8 cellular contexts compared by ENCODE assay signal in genomic region chr2:118089015-118089800, GRCh38. TPM values are rescaled to one million over a fixed set of nuclear protein-coding genes. Genes with fewer than 3 reads are reported as not detected.
A peak's percentile ranks its signal among the peaks of the same experiment; 100 is the strongest.
DNase-seq lines count a peak whose midpoint lies in the region; ATAC-seq and TF ChIP-seq lines count a peak whose summit lies in the region.

No MANE protein-coding gene starts in this region.

- H3K4me1 ChIP-seq in spleen = peaks cover 3 to 52% (median 36%) of the 10 kb centered on the region in 6 donors

- peak overlapping the region; percentile 65 to 89 (median 86) for H3K27ac ChIP-seq in spleen

- H3K9me3 ChIP-seq in spleen = no peaks in the 10 kb centered on the region

- H3K27ac Mint-ChIP-seq in MCF 10A (ENCODE audit: low read depth, unreplicated experiment) = peak overlapping the region; percentile 90

- no peaks in the 10 kb centered on the region for H3K27me3 ChIP-seq in spleen (replicated peaks in 1 of 7)

- intact Hi-C loops in MCF 10A (cut with micrococcal nuclease) = loop anchor here (5.0 kb wide), 1 partner anchor 98 kb away; no protein-coding TSS in a partner anchor
- intact Hi-C loops in spleen (cut with DNase I; ENCODE audit: low total_unique reads) = loop anchor here (5.0 kb wide), 1 partner anchor 98 kb away; no protein-coding TSS in a partner anchor

- peak; percentile 41 for ATAC-seq in GM18498 (IDR thresholded peaks at IDR 0.05; ENCODE audit: unreplicated experiment)
- peak; percentile 39 for ATAC-seq in HG03045 (IDR thresholded peaks at IDR 0.05; ENCODE audit: unreplicated experiment)

- H3K36me3 ChIP-seq in spleen = no peaks in the 10 kb centered on the region

- DNase-seq in ACHN = peak; percentile 44
- DNase-seq in RPMI7951 (ENCODE audit: low read depth) = peak; percentile 55
- peak; percentile 52 for DNase-seq in MCF 10A (ENCODE audit: unreplicated experiment)
- peak; percentile 56 for DNase-seq in islet precursor cell
- DNase-seq in spleen = no peak
- DNase-seq in NCI-H1092 (lab: John Stamatoyannopoulos, UW) = no peak

- 5 to 8% (median 6%) methylated on average over 12 of the region's 12 CpGs for WGBS in spleen, 5 donors

- in situ Hi-C loops in ACHN (cut with HindIII; ENCODE audit: low pct_ligation_motif_present, low pct_unique_long_range_greater_than_20kb, low sequenced_read_pairs) = no loop called here

- peaks cover 15% of the 10 kb centered on the region for H3K27me3 Mint-ChIP-seq in MCF 10A (ENCODE audit: insufficient read depth, unreplicated experiment)

- POLR2A ChIA-PET in MCF 10A (lab: Yijun Ruan, JAX) = interaction anchor here (0.6 to 4.1 kb wide), 16 partner anchors 11 to 1130 kb away, joined by 3 to 32 read pairs (median 8); partner anchors contain the start of genes CCDC93 and DDX18

- BruUV-seq in MCF 10A (replicated peaks; lab: Mats Ljungman, UMichigan) = TSS peak; percentile 40

- H3K4me3 Mint-ChIP-seq in MCF 10A (ENCODE audit: unreplicated experiment) = peak overlapping the region; percentile 93

- TF ChIP-seq CTCF in MCF 10A (IDR thresholded peaks at IDR 0.05; ENCODE audit: unreplicated experiment) (no peak), spleen (IDR thresholded peaks at IDR 0.05 in 8 of 11, conservative IDR thresholded peaks at IDR 0.05 in 3 of 11) (peak in 7 of 11 experiments; percentile 27 to 49 (median 43))

- CTCF ChIA-PET in MCF 10A (lab: Yijun Ruan, JAX) = interaction anchor here (0.5 to 1.5 kb wide), 9 partner anchors 11 to 274 kb away, joined by 3 to 5 read pairs (median 4); partner anchors contain the start of gene DDX18

- peaks cover 5% of the 10 kb centered on the region for H3K4me1 Mint-ChIP-seq in MCF 10A (ENCODE audit: insufficient read depth, unreplicated experiment)

- peaks cover 8% of the 10 kb centered on the region for H3K9me3 Mint-ChIP-seq in MCF 10A (ENCODE audit: unreplicated experiment)

- peak overlapping the region; percentile 68 to 90 (median 77) for H3K4me3 ChIP-seq in spleen

- no peaks in the 10 kb centered on the region for H3K36me3 Mint-ChIP-seq in MCF 10A (ENCODE audit: insufficient read depth, unreplicated experiment)

- TF ChIP-seq POLR2A in spleen (IDR thresholded peaks at IDR 0.05) = no peak

RNA-seq across cellular contexts. Expression of gene INSIG2, which starts 0.9 kb away (rescaled TPM):
- 10.8 and 13.0 TPM in 2 replicates for total RNA-seq in RPMI7951 (2014; rRNA removed; shearing (Covaris generic))
- 15.0 and 28.4 TPM in 2 replicates for total RNA-seq in MCF 10A (2022)
- total RNA-seq in spleen = 10 to 100 TPM; 23.9 to 42.7 (median 33.7) TPM
- 10 to 100 TPM; 11.5 to 15.4 (median 12.3) TPM for polyA plus RNA-seq in spleen

Comparison
In these comparisons a context has a peak if more than half of its experiments do, and no peak if none do; other contexts are left out.
1. DNase-seq: peak in ACHN (single experiment), RPMI7951 (single experiment), MCF 10A (single experiment) and islet precursor cell (single experiment); none in spleen (single experiment) and NCI-H1092 (single experiment).